In genomic region chr7:70600993-70601392, GRCh38 we compare ENCODE assay signal across 30 cellular contexts.
"Had no signal": no experiment of that assay in that cellular context is flagged by ENCODE, and none has a peak within 500 bp of the region (broad histone marks: within the 10 kb centered on the region; RNA-seq: fewer than 3 reads in every experiment).

No MANE protein-coding gene starts in this region.

- H3K27ac ChIP-seq: ovary, parathyroid adenoma, psoas muscle, spleen, thoracic aorta, thyroid gland, tibial nerve, upper lobe of right lung, uterus had no signal

- H3K36me3 ChIP-seq: ovary, thoracic aorta, thyroid gland, upper lobe of right lung, uterus had no signal

- H3K4me1 Mint-ChIP-seq: naive thymus-derived CD4-positive, alpha-beta T cell; stimulated activated memory B cell treated with anti-CD40 and anti-IgM and Interleukin-4, amounts not matched to agents 10 μg/mL and 1 μg/mL and 100 μg/mL, for 72 hours had no signal

- H3K4me3 ChIP-seq: ovary, psoas muscle, skin epidermis, smooth muscle cell, spleen, stomach, thoracic aorta, thyroid gland, tibial nerve, upper lobe of right lung, uterus had no signal

- H3K27me3 ChIP-seq: ovary, thyroid gland, tibial nerve, upper lobe of right lung, uterus had no signal

- H3K9ac ChIP-seq: parathyroid adenoma had no signal

- DNase-seq: naive thymus-derived CD4-positive, alpha-beta T cell; natural killer cell; occipital lobe; ovary; posterior cingulate gyrus; psoas muscle; right cardiac atrium; spleen; stimulated activated CD4-positive, alpha-beta T cell treated with anti-CD3 and anti-CD28 coated beads, Interleukin-12 subunit alpha, Interleukin-12 subunit beta, amount 100 ng/mL, for 4 hours; stimulated activated CD4-positive, alpha-beta T cell treated with anti-CD3 and anti-CD28 coated beads, Interleukin-1b, Interleukin-23, amount 100 ng/mL, for 48 hours; stimulated activated CD4-positive, alpha-beta T cell treated with anti-CD3 and anti-CD28 coated beads, Interleukin-4, amount 100 ng/mL, for 1 hour; stimulated activated CD4-positive, alpha-beta T cell treated with anti-CD3 and anti-CD28 coated beads, Interleukin-4, amount 100 ng/mL, for 4 hours; stimulated activated CD8-positive, alpha-beta memory T cell treated with anti-CD3 and anti-CD28 coated beads, Interleukin-4, amount 100 ng/mL, for 48 hours; stimulated activated naive CD4-positive, alpha-beta T cell treated with Interleukin-2 at 50 U/mL for 16 hours; stomach; thyroid gland; trophoblast cell; upper lobe of right lung; uterus had no signal

- ATAC-seq: naive thymus-derived CD4-positive, alpha-beta T cell; natural killer cell; psoas muscle; right cardiac atrium; sciatic nerve; stimulated activated memory B cell treated with anti-CD40 and anti-IgM and Interleukin-4, amounts not matched to agents 10 μg/mL and 1 μg/mL and 100 μg/mL, for 72 hours; upper lobe of right lung had no signal

- H3K36me3 Mint-ChIP-seq: natural killer cell had no signal

- H3K27ac Mint-ChIP-seq: naive thymus-derived CD4-positive, alpha-beta T cell; natural killer cell; nephron; progenitor cell of endocrine pancreas; stimulated activated memory B cell treated with anti-CD40 and anti-IgM and Interleukin-4, amounts not matched to agents 10 μg/mL and 1 μg/mL and 100 μg/mL, for 72 hours; stimulated activated naive CD8-positive, alpha-beta T cell treated with anti-CD3 and anti-CD28 coated beads, Interleukin-15, Interleukin-2, amounts not matched to agents 100 ng/mL and 50 ng/mL, for 24 hours had no signal

- H2AFZ ChIP-seq: parathyroid adenoma had no signal

- H3K4me2 ChIP-seq: smooth muscle cell had no signal

- H3K79me2 ChIP-seq: parathyroid adenoma had no signal

- H3K27me3 Mint-ChIP-seq: stimulated activated memory B cell treated with anti-CD40 and anti-IgM and Interleukin-4, amounts not matched to agents 10 μg/mL and 1 μg/mL and 100 μg/mL, for 72 hours had no signal

- H3K4me3 Mint-ChIP-seq: naive thymus-derived CD4-positive, alpha-beta T cell; natural killer cell; nephron; neural crest cell; stimulated activated memory B cell treated with anti-CD40 and anti-IgM and Interleukin-4, amounts not matched to agents 10 μg/mL and 1 μg/mL and 100 μg/mL, for 72 hours; stimulated activated naive CD8-positive, alpha-beta T cell treated with anti-CD3 and anti-CD28 coated beads, Interleukin-15, Interleukin-2, amounts not matched to agents 100 ng/mL and 50 ng/mL, for 24 hours had no signal

- H3K4me1 ChIP-seq: parathyroid adenoma, psoas muscle, upper lobe of right lung, uterus had no signal

- H3K9me3 ChIP-seq: ovary, psoas muscle, thyroid gland, upper lobe of right lung, uterus had no signal
